Comparison of ENCODE assay signal across 8 cellular contexts in the genomic region with DNA sequence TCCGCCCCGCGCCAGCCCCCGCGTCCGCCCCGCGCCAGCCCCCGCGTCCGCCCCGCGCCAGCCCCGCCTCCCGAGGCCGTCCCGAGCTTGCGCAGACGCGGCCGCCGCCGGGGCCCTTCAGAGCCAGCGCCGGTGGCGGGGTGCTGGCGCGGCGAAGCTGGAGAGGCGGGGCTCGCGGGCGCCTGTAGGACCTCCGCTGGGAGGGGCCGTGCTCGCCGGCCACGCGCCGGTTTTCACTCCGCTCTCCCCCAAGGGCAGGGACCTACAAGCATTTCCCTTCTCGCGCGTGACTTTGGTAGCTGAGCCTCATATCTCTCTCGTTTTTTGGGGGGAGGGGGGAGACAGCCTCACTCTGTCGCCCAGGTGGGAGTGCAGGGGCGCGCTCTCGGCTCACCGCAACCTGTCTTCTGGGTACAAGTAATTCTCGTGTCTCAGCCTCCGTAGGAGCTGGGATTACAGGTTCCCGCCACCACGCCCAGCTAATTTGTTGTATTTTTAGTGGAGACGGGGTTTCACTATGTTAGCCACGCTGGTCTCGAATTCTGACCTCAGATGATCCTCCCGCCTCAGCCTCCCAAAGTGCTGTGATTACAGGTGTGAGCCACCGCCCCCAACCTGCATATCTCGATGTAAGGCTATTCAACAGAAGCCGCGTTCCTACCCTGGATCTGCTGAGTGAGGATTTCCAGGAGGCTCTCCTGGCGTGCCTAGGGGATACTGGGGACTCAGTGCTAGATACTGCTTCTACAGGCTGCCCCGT. TPM values are rescaled to one million over a fixed set of nuclear protein-coding genes. Genes with fewer than 3 reads are reported as not detected.
DNase-seq lines count a peak whose midpoint lies in the region; ATAC-seq and TF ChIP-seq lines count a peak whose summit lies in the region.

A gene (minus strand): TSS at position 159 of the 760 bp plus-strand sequence. CDS start 6,595 bp downstream, outside the sequence.

- peak; percentile 82 for DNase-seq in 8988T
- peak; percentile 32 for DNase-seq in NCI-H2227 treated with DMSO at 0.1 percent for 48 hours (lab: John Stamatoyannopoulos, UW)
- DNase-seq in activated CD4-positive, alpha-beta T cell treated with anti-CD3 and anti-CD28 coated beads for 48 hours: peak; percentile 74
- peak; percentile 83 for DNase-seq in coronary artery (ENCODE audit: low spot score)
- DNase-seq in left lobe of liver (ENCODE audit: low spot score): peak; percentile 76
- peak; percentile 62 to 70 for DNase-seq in stimulated activated CD4-positive, alpha-beta T cell treated with anti-CD3 and anti-CD28 coated beads, Interleukin-1b, Interleukin-23, amount 100 ng/mL, for 4 hours (ENCODE audit: low read depth in 2 of 2)

- H3K4me3 ChIP-seq in coronary artery: peak within 1 kb of the TSS; percentile 96

- peak within 1 kb of the TSS; percentile 71 to 91 for H3K27ac ChIP-seq in coronary artery

- peak; percentile 84 for ATAC-seq in GM18858 (IDR thresholded peaks at IDR 0.05; ENCODE audit: unreplicated experiment)
- ATAC-seq in HG03060 (IDR thresholded peaks at IDR 0.05; ENCODE audit: low read depth, unreplicated experiment): peak; percentile 61
- ATAC-seq in left lobe of liver: peak; percentile 94

- no peak for TF ChIP-seq CTCF in coronary artery (IDR thresholded peaks at IDR 0.05)

RNA-seq across cellular contexts. Expression of the gene that starts here (rescaled TPM):
- 6.6 TPM for total RNA-seq in left lobe of liver

Comparison
In these comparisons a context has a peak if more than half of its experiments do, and no peak if none do; other contexts are left out.
1. Peak in every context shown above with its lines: DNase-seq, ATAC-seq, H3K4me3 ChIP-seq and H3K27ac ChIP-seq.
2. DNase-seq: peak in every context shown above with its lines; median percentile 83 in coronary artery; 82 in 8988T; 76 in left lobe of liver; 74 in activated CD4-positive, alpha-beta T cell treated with anti-CD3 and anti-CD28 coated beads for 48 hours; 66 in stimulated activated CD4-positive, alpha-beta T cell treated with anti-CD3 and anti-CD28 coated beads, Interleukin-1b, Interleukin-23, amount 100 ng/mL, for 4 hours; 32 in NCI-H2227 treated with DMSO at 0.1 percent for 48 hours.